In the genomic region with DNA sequence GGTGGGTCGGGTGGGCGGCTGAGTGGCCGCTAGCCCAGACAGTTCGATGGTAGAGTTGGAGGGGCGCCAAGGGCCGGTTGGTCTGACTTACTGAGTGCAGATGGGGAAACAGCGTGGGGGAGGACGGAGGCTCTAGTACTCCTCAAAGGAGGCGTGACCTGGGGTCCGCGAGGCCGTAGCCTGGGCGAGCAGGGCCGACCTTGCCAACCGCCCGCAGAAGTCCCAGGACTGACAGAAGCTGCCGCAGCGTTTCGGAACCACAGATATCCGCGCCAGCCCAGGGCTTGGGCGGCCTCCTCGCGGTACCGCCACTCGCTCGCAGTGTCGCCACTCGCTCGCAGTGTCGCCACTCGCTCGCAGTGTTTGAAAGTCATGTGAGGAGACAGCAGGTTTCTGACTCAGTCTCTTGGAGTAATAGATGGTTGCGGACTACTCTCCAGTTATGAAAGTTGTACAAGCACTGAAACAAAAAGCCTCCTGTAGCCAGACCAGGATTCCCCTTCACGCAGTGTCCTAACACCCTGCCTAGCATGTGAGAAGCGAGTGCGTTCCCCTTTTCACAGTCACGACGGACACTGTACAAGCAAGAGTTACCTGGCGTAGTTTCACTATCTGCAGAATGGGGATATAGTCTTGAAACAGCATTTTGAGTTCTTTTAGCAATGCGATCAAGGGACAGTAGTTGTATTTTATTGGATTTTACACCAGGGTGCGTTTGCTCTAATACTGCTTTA, we compare ENCODE assay signal across 8 cellular contexts. TPM values are rescaled to one million over a fixed set of nuclear protein-coding genes. Genes with fewer than 3 reads are reported as not detected.
DNase-seq lines count a peak whose midpoint lies in the region; ATAC-seq, FAIRE-seq and TF ChIP-seq lines count a peak whose summit lies in the region.

No MANE protein-coding gene starts in this region.

- H3K4me3 ChIP-seq in cardiac muscle cell (peak overlapping the region; percentile 89), pancreas (peak overlapping the region; percentile 61 to 75 (median 70))

- in situ Hi-C loops in SK-MEL-5 (cut with HindIII; ENCODE audit: low pct_unique_long_range_greater_than_20kb, low sequenced_read_pairs) = no loop called here

- peaks cover 38% of the 10 kb centered on the region for H3K27me3 ChIP-seq in cardiac muscle cell
- peaks cover 0 to 10% (median 0%) of the 10 kb centered on the region in 4 donors for H3K27me3 ChIP-seq in pancreas

- H3K27me3 Mint-ChIP-seq in type B pancreatic cell = peaks cover 32% of the 10 kb centered on the region

- peaks cover 6% of the 10 kb centered on the region for H3K4me1 ChIP-seq in cardiac muscle cell (ENCODE audit: low read depth)
- H3K4me1 ChIP-seq in pancreas = peaks cover 0 to 12% (median 0%) of the 10 kb centered on the region in 3 donors

- H3K9me3 ChIP-seq in cardiac muscle cell (ENCODE audit: low read depth) = no peaks in the 10 kb centered on the region
- no peaks in the 10 kb centered on the region for H3K9me3 ChIP-seq in pancreas

- no peak for TF ChIP-seq CTCF in cardiac muscle cell (IDR thresholded peaks at IDR 0.05; ENCODE audit: low read depth, low read length)
- no peak for TF ChIP-seq CTCF in pancreas (IDR thresholded peaks at IDR 0.05)
- no peak for TF ChIP-seq CTCF in type B pancreatic cell (conservative IDR thresholded peaks at IDR 0.05)

- WGBS in pancreas, 2 donors = 1% methylated on average over 42 of the region's 42 CpGs

- H3K27ac ChIP-seq in cardiac muscle cell (no peak overlapping the region), pancreas (peak overlapping the region in 3 of 4 donors; percentile 16 to 32 (median 23))

- H3K9me3 Mint-ChIP-seq in activated naive CD4-positive, alpha-beta T cell treated with anti-CD3 and anti-CD28 coated beads, Interleukin-2, amount 50 U/mL, for 72 hours = no peaks in the 10 kb centered on the region
- no peaks in the 10 kb centered on the region for H3K9me3 Mint-ChIP-seq in type B pancreatic cell

- H3K4me1 Mint-ChIP-seq in type B pancreatic cell (ENCODE audit: unreplicated experiment) = peaks cover 18% of the 10 kb centered on the region

- H3K36me3 Mint-ChIP-seq in activated naive CD4-positive, alpha-beta T cell treated with anti-CD3 and anti-CD28 coated beads, Interleukin-2, amount 50 U/mL, for 72 hours = peaks cover 0 to 5% of the 10 kb centered on the region in 2 donors
- H3K36me3 Mint-ChIP-seq in type B pancreatic cell = no peaks in the 10 kb centered on the region

- no peaks in the 10 kb centered on the region for H3K36me3 ChIP-seq in cardiac muscle cell
- no peaks in the 10 kb centered on the region for H3K36me3 ChIP-seq in pancreas

- H3K27ac Mint-ChIP-seq in activated naive CD4-positive, alpha-beta T cell treated with anti-CD3 and anti-CD28 coated beads, Interleukin-2, amount 50 U/mL, for 72 hours = peak overlapping the region; percentile 69 to 83
- peak overlapping the region; percentile 69 for H3K27ac Mint-ChIP-seq in type B pancreatic cell

- ATAC-seq in GM21447 (IDR thresholded peaks at IDR 0.05; ENCODE audit: unreplicated experiment) (peak; percentile 57), pancreas (peak; percentile 70 to 84 (median 76))
- peak; percentile 76 to 86 for ATAC-seq in activated naive CD4-positive, alpha-beta T cell treated with anti-CD3 and anti-CD28 coated beads, Interleukin-2, amount 50 U/mL, for 72 hours

- intact Hi-C loops in pancreas (cut with DNase I) = no loop called here

- DNase-seq in DMS 273 treated with DMSO at 0.1 percent for 48 hours (lab: John Stamatoyannopoulos, UW) (peak; percentile 38), HTR-8/SVneo (ENCODE audit: insufficient read length, low spot score) (peak; percentile 44), SK-MEL-5 (ENCODE audit: low read depth, low spot score) (peak; percentile 71), cardiac muscle cell (ENCODE audit: low read depth in 1 of 2, low spot score in 1 of 2) (peak; percentile 63 to 68), pancreas (peak; percentile 46 to 88 (median 71)), type B pancreatic cell (ENCODE audit: extremely low spot score, unreplicated experiment) (peak; percentile 75)
- peak; percentile 54 to 77 for DNase-seq in activated naive CD4-positive, alpha-beta T cell treated with anti-CD3 and anti-CD28 coated beads, Interleukin-2, amount 50 U/mL, for 72 hours (ENCODE audit: low spot score in 2 of 2)

- peak overlapping the region; percentile 93 for H3K4me3 Mint-ChIP-seq in type B pancreatic cell

- FAIRE-seq in HTR-8/SVneo (lab: Jason Lieb, UNC) (no peak), pancreas (lab: Jason Lieb, UNC) (no peak)

RNA-seq across cellular contexts. Expression of gene TMEM38B, which starts 0.7 kb away (rescaled TPM):
- 37.7 and 45.6 TPM in 2 replicates for total RNA-seq in SK-MEL-5 (2014; rRNA removed; shearing (Covaris generic))
- polyA plus RNA-seq in SK-MEL-5 (2015; cell fraction: cytosol; rRNA removed) = 45.5 and 48.6 TPM in 2 replicates
- 5.9 and 6.0 TPM in 2 replicates for polyA plus RNA-seq in SK-MEL-5 (2015; cell fraction: nucleus; rRNA removed)
- 10 to 100 TPM; 16.7 to 27.5 TPM for total RNA-seq in activated naive CD4-positive, alpha-beta T cell treated with anti-CD3 and anti-CD28 coated beads, Interleukin-2, amount 50 U/mL, for 72 hours
- total RNA-seq in cardiac muscle cell (17.5 and 21.3 TPM in 2 replicates), pancreas (1 to 10 TPM; 3.0 to 5.8 (median 5.1) TPM), type B pancreatic cell (ENCODE audit: low replicate concordance) (18.5 and 21.3 TPM in 2 replicates)
- polyA plus RNA-seq in cardiac muscle cell (24.9 and 30.9 TPM in 2 replicates), pancreas (1 to 10 TPM; 1.4 to 3.6 TPM)

RNA-seq across cellular contexts. Expression of gene TAL2, which starts 32.8 kb away (rescaled TPM):
- not detected in 2 replicates for total RNA-seq in SK-MEL-5 (2014; rRNA removed; shearing (Covaris generic))
- not detected in 2 replicates for polyA plus RNA-seq in SK-MEL-5 (2015; cell fraction: cytosol; rRNA removed)
- polyA plus RNA-seq in SK-MEL-5 (2015; cell fraction: nucleus; rRNA removed) = 0.52 and 0.62 TPM in 2 replicates
- total RNA-seq in activated naive CD4-positive, alpha-beta T cell treated with anti-CD3 and anti-CD28 coated beads, Interleukin-2, amount 50 U/mL, for 72 hours = under 1 TPM in 1 of 2 donors, not detected in 1; 0.54 TPM
- total RNA-seq in cardiac muscle cell = not detected in 2 replicates
- 0.73 TPM in 1 of 2 replicates, not detected in the other for polyA plus RNA-seq in cardiac muscle cell
- under 1 TPM in 1 of 6 donors, not detected in 5; 0.38 TPM for total RNA-seq in pancreas
- under 1 TPM in 1 of 2 donors, not detected in 1; 0.47 TPM for polyA plus RNA-seq in pancreas
- 0.65 TPM in 1 of 2 replicates, not detected in the other for total RNA-seq in type B pancreatic cell (ENCODE audit: low replicate concordance)
